In genomic region chr2:20225294-20226151, GRCh38 we compare ENCODE assay signal across 8 cellular contexts. TPM values are rescaled to one million over a fixed set of nuclear protein-coding genes. Genes with fewer than 3 reads are reported as not detected.
DNase-seq lines count a peak whose midpoint lies in the region; ATAC-seq and TF ChIP-seq lines count a peak whose summit lies in the region.

No MANE protein-coding gene starts in this region.

- H3K36me3 ChIP-seq in ACC112 (ENCODE audit: insufficient read depth, low read length), result no peaks in the 10 kb centered on the region
- no peaks in the 10 kb centered on the region for H3K36me3 ChIP-seq in uterus

- no peak overlapping the region for H3K27ac Mint-ChIP-seq in activated CD4-positive, alpha-beta T cell treated with anti-CD3 and anti-CD28 coated beads, Interleukin-2, amount 10 ng/mL, durations not matched to agents 24 days and 14 days
- H3K27ac Mint-ChIP-seq in naive thymus-derived CD8-positive, alpha-beta T cell, result no peak overlapping the region

- no peak overlapping the region for H3K27ac ChIP-seq in ACC112 (ENCODE audit: low read depth, low read length)
- peak overlapping the region in 1 of 2 donors; percentile 7 for H3K27ac ChIP-seq in uterus

- peak; percentile 72 for ATAC-seq in HG02798 (IDR thresholded peaks at IDR 0.05; ENCODE audit: poor library complexity, unreplicated experiment)
- ATAC-seq in naive thymus-derived CD8-positive, alpha-beta T cell, result peak; percentile 57 to 79

- intact Hi-C loops in activated CD4-positive, alpha-beta T cell treated with anti-CD3 and anti-CD28 coated beads, Interleukin-2, amount 10 ng/mL, durations not matched to agents 24 days and 14 days (cut with micrococcal nuclease), result no loop called here
- intact Hi-C loops in uterus (cut with DNase I; ENCODE audit: low total_unique reads), result no loop called here

- peak overlapping the region; percentile 45 for H2AFZ ChIP-seq in ACC112 (ENCODE audit: low read length, unreplicated experiment)

- POLR2A ChIA-PET in naive thymus-derived CD8-positive, alpha-beta T cell (lab: Charles Lee), result no interaction called here

- DNase-seq in NCI-H1694 treated with DMSO at 0.1 percent for 48 hours (lab: John Stamatoyannopoulos, UW), result peak; percentile 73
- DNase-seq in activated CD4-positive, alpha-beta T cell treated with anti-CD3 and anti-CD28 coated beads, Interleukin-2, amount 10 ng/mL, durations not matched to agents 24 days and 14 days, result peak; percentile 83
- peak; percentile 33 for DNase-seq in fibroblast of mammary gland (ENCODE audit: low read depth)
- peak in 1 of 10 donors; percentile 53 for DNase-seq in naive thymus-derived CD8-positive, alpha-beta T cell
- peak in 1 of 2 donors; percentile 51 for DNase-seq in uterus

- H3K4me3 Mint-ChIP-seq in activated CD4-positive, alpha-beta T cell treated with anti-CD3 and anti-CD28 coated beads, Interleukin-2, amount 10 ng/mL, durations not matched to agents 24 days and 14 days, result peak overlapping the region; percentile 69
- H3K4me3 Mint-ChIP-seq in naive thymus-derived CD8-positive, alpha-beta T cell, result peak overlapping the region in 9 of 10 donors; percentile 44 to 64 (median 56)

- peak overlapping the region; percentile 77 for H3K4me3 ChIP-seq in ACC112 (ENCODE audit: low read depth, low read length)
- H3K4me3 ChIP-seq in fibroblast of mammary gland (ENCODE audit: control insufficient read depth, low read depth, low read length), result peak overlapping the region; percentile 43
- H3K4me3 ChIP-seq in uterus, result peak overlapping the region; percentile 51 to 60

- no peaks in the 10 kb centered on the region; the same call in 1 of the 2 replicates for H3K27me3 ChIP-seq in ACC112 (ENCODE audit: insufficient read depth, low read length)
- no peaks in the 10 kb centered on the region for H3K27me3 ChIP-seq in uterus

- peaks cover 5% of the 10 kb centered on the region for H3K4me1 Mint-ChIP-seq in activated CD4-positive, alpha-beta T cell treated with anti-CD3 and anti-CD28 coated beads, Interleukin-2, amount 10 ng/mL, durations not matched to agents 24 days and 14 days
- peaks cover 0 to 9% (median 4%) of the 10 kb centered on the region in 4 donors for H3K4me1 Mint-ChIP-seq in naive thymus-derived CD8-positive, alpha-beta T cell

- peaks cover 59% of the 10 kb centered on the region for H3K27me3 Mint-ChIP-seq in activated CD4-positive, alpha-beta T cell treated with anti-CD3 and anti-CD28 coated beads, Interleukin-2, amount 10 ng/mL, durations not matched to agents 24 days and 14 days
- H3K27me3 Mint-ChIP-seq in naive thymus-derived CD8-positive, alpha-beta T cell, result peaks cover 17 to 59% (median 42%) of the 10 kb centered on the region in 5 donors

- TF ChIP-seq CTCF in GM12873 (IDR thresholded peaks at IDR 0.05; ENCODE audit: insufficient read depth, low read depth, low read length, missing control alignments) (peak; percentile 74), fibroblast of mammary gland (conservative IDR thresholded peaks at IDR 0.05; ENCODE audit: control insufficient read depth, insufficient read depth, low read depth, low read length) (peak; percentile 34), uterus (IDR thresholded peaks at IDR 0.05) (peak; percentile 27 to 62 (median 51))

- no peaks in the 10 kb centered on the region for H3K9me3 ChIP-seq in uterus

- H3K4me1 ChIP-seq in ACC112 (ENCODE audit: control insufficient read depth, insufficient read depth, low read length, unreplicated experiment), result peaks cover 19% of the 10 kb centered on the region
- H3K4me1 ChIP-seq in uterus, result peaks cover 0 to 12% of the 10 kb centered on the region in 2 donors

- H3K9me3 Mint-ChIP-seq in activated CD4-positive, alpha-beta T cell treated with anti-CD3 and anti-CD28 coated beads, Interleukin-2, amount 10 ng/mL, durations not matched to agents 24 days and 14 days, result no peaks in the 10 kb centered on the region
- peaks cover 0 to 2% (median 0%) of the 10 kb centered on the region in 9 donors for H3K9me3 Mint-ChIP-seq in naive thymus-derived CD8-positive, alpha-beta T cell

- no peaks in the 10 kb centered on the region for H3K79me2 ChIP-seq in ACC112 (ENCODE audit: control insufficient read depth, insufficient read depth, low read length, unreplicated experiment)

- H3K36me3 Mint-ChIP-seq in activated CD4-positive, alpha-beta T cell treated with anti-CD3 and anti-CD28 coated beads, Interleukin-2, amount 10 ng/mL, durations not matched to agents 24 days and 14 days (ENCODE audit: low read depth), result no peaks in the 10 kb centered on the region
- no peaks in the 10 kb centered on the region for H3K36me3 Mint-ChIP-seq in naive thymus-derived CD8-positive, alpha-beta T cell

- no peak for TF ChIP-seq POLR2A in uterus (IDR thresholded peaks at IDR 0.05)

RNA-seq across cellular contexts. Expression of gene SDC1, which starts 0.6 kb away (rescaled TPM):
- 0.63 and 1.1 TPM in 2 replicates for total RNA-seq in activated CD4-positive, alpha-beta T cell treated with anti-CD3 and anti-CD28 coated beads, Interleukin-2, amount 10 ng/mL, durations not matched to agents 24 days and 14 days
- not detected for total RNA-seq in naive thymus-derived CD8-positive, alpha-beta T cell
- not detected for polyA plus RNA-seq in naive thymus-derived CD8-positive, alpha-beta T cell
- total RNA-seq in uterus, result 10 to 100 TPM in 1 of 4 donors, 1 to 10 TPM in 1, under 1 TPM in 1, not detected in 1; 0.29 to 30.1 (median 3.0) TPM
